Comparison of ENCODE assay signal across 1 cellular context in the genomic region with DNA sequence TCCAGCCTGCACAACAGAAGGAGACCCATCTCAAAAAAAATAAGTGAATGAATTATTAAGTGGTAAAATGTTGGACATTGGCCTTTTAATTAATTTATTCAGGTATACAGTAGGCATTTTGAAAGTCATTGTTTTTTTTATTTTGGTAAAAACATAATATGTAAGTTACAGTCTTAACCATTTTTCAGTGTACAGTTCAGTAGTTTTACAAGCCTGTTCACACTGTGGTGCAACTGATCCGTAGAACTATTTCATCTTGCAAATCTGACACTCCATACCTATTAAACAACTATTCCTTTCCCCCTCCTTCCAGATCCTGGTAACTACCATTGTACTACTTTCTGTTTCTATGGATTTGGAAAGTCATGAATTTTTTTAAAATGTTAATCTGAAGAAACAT.
TF ChIP-seq lines count a peak whose summit lies in the region.

No MANE protein-coding gene starts in this region.

TF ChIP-seq in GM23338, 12 proteins besides CTCF, POLR2A, EP300 and RAD21 (continued from another document):
- TF ChIP-seq, protein P1, sequence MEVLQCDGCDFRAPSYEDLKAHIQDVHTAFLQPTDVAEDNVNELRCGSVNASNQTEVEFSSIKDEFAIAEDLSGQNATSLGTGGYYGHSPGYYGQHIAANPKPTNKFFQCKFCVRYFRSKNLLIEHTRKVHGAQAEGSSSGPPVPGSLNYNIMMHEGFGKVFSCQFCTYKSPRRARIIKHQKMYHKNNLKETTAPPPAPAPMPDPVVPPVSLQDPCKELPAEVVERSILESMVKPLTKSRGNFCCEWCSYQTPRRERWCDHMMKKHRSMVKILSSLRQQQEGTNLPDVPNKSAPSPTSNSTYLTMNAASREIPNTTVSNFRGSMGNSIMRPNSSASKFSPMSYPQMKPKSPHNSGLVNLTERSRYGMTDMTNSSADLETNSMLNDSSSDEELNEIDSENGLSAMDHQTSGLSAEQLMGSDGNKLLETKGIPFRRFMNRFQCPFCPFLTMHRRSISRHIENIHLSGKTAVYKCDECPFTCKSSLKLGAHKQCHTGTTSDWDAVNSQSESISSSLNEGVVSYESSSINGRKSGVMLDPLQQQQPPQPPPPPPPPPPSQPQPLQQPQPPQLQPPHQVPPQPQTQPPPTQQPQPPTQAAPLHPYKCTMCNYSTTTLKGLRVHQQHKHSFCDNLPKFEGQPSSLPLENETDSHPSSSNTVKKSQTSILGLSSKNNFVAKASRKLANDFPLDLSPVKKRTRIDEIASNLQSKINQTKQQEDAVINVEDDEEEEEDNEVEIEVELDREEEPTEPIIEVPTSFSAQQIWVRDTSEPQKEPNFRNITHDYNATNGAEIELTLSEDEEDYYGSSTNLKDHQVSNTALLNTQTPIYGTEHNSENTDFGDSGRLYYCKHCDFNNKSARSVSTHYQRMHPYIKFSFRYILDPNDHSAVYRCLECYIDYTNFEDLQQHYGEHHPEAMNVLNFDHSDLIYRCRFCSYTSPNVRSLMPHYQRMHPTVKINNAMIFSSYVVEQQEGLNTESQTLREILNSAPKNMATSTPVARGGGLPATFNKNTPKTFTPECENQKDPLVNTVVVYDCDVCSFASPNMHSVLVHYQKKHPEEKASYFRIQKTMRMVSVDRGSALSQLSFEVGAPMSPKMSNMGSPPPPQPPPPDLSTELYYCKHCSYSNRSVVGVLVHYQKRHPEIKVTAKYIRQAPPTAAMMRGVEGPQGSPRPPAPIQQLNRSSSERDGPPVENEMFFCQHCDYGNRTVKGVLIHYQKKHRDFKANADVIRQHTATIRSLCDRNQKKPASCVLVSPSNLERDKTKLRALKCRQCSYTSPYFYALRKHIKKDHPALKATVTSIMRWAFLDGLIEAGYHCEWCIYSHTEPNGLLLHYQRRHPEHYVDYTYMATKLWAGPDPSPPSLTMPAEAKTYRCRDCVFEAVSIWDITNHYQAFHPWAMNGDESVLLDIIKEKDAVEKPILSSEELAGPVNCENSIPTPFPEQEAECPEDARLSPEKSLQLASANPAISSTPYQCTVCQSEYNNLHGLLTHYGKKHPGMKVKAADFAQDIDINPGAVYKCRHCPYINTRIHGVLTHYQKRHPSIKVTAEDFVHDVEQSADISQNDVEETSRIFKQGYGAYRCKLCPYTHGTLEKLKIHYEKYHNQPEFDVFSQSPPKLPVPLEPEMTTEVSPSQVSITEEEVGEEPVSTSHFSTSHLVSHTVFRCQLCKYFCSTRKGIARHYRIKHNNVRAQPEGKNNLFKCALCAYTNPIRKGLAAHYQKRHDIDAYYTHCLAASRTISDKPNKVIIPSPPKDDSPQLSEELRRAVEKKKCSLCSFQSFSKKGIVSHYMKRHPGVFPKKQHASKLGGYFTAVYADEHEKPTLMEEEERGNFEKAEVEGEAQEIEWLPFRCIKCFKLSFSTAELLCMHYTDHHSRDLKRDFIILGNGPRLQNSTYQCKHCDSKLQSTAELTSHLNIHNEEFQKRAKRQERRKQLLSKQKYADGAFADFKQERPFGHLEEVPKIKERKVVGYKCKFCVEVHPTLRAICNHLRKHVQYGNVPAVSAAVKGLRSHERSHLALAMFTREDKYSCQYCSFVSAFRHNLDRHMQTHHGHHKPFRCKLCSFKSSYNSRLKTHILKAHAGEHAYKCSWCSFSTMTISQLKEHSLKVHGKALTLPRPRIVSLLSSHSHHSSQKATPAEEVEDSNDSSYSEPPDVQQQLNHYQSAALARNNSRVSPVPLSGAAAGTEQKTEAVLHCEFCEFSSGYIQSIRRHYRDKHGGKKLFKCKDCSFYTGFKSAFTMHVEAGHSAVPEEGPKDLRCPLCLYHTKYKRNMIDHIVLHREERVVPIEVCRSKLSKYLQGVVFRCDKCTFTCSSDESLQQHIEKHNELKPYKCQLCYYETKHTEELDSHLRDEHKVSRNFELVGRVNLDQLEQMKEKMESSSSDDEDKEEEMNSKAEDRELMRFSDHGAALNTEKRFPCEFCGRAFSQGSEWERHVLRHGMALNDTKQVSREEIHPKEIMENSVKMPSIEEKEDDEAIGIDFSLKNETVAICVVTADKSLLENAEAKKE (CRISPR knock-in tag; IDR thresholded peaks at IDR 0.05), result no peak
- no peak for TF ChIP-seq ZNF114 (CRISPR knock-in tag; IDR thresholded peaks at IDR 0.05)
- no peak for TF ChIP-seq EZH2 (IDR thresholded peaks at IDR 0.05; ENCODE audit: low read depth, unreplicated experiment)
- no peak for TF ChIP-seq POLR2AphosphoS5 (IDR thresholded peaks at IDR 0.05; ENCODE audit: low read depth)
- TF ChIP-seq STAT1 (IDR thresholded peaks at IDR 0.05; ENCODE audit: unreplicated experiment), result no peak
TF ChIP-seq in GM23338: peak in this region for 0.
